In the genomic region with DNA sequence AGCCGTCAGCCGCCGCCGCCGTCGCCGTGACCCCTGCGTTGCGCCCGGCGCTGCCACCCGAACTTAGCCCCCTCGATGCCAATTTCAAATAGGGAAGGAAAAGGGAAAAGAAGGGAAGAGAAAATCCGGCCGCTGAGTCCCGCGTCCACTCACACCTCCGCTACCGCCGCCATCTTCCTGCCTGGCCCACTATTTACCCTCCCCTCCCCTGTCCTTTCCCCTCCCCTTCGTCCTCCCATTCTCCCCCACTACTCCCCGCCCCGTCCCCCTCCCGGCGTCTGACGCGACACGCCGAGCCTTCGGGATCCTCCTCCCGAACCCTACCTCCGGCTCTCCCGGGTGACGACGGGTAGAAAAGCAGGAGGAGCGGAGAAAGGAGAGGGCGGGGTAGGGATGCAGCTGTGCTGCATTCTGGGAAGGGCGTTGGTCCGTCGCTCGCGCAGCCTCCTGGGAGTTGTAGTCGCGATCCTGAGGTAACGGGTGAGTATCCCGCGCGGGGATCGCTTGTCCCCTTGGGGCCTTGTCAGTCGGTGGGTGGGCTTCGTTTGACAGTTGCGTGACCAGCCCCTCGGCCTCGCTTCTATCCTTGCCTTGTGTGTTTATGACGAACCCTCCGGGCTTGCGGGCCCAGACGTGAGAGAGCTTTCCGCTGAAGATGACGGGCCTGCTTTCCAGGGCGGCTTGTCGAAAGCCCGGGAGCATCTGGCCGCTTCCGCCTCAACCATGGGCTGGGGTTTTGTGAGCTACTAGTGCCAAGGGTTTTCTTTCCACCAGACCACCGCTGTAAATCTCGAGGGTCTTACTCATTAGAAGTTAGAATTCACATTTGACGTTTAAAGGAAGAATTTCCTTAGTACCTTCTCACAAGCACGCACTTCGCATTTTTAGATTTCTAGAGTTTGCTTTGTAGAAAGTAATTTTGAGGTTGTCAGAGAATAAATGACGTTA, we compare ENCODE assay signal across 8 cellular contexts. TPM values are rescaled to one million over a fixed set of nuclear protein-coding genes. Genes with fewer than 3 reads are reported as not detected.
A peak's percentile ranks its signal among the peaks of the same experiment; 100 is the strongest.
DNase-seq lines count a peak whose midpoint lies in the region; ATAC-seq and TF ChIP-seq lines count a peak whose summit lies in the region.

A gene with protein sequence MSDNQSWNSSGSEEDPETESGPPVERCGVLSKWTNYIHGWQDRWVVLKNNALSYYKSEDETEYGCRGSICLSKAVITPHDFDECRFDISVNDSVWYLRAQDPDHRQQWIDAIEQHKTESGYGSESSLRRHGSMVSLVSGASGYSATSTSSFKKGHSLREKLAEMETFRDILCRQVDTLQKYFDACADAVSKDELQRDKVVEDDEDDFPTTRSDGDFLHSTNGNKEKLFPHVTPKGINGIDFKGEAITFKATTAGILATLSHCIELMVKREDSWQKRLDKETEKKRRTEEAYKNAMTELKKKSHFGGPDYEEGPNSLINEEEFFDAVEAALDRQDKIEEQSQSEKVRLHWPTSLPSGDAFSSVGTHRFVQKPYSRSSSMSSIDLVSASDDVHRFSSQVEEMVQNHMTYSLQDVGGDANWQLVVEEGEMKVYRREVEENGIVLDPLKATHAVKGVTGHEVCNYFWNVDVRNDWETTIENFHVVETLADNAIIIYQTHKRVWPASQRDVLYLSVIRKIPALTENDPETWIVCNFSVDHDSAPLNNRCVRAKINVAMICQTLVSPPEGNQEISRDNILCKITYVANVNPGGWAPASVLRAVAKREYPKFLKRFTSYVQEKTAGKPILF (minus strand): TSS at position 195 of the 948 bp plus-strand sequence. CDS start 422 bp downstream, outside the sequence.
A gene (plus strand): TSS at position 457 of the 948 bp plus-strand sequence.

- peak within 1 kb of the TSS; percentile 79 for H3K14ac ChIP-seq in trophoblast cell (ENCODE audit: low read length)

- intact Hi-C loops in transverse colon (cut with DNase I; ENCODE audit: low total_unique reads): no loop called here

- TF ChIP-seq POLR2A in transverse colon (IDR thresholded peaks at IDR 0.05): peak; percentile 95

- in situ Hi-C loops in transverse colon (cut with MboI; ENCODE audit: low pct_ligation_motif_present in 1 of 4, low pct_unique_long_range_greater_than_20kb in 1 of 4, low sequenced_read_pairs in 3 of 4): loop anchor here in 1 of 4 donors (25.0 kb wide), 2 partner anchors 274 to 1949 kb away; a partner anchor contains a TSS

- peaks cover 52% of the 10 kb centered on the region for H3K4me1 ChIP-seq in adipocyte (ENCODE audit: control insufficient read depth, insufficient read depth, low read length)
- peaks cover 10% of the 10 kb centered on the region for H3K4me1 ChIP-seq in cardiac muscle cell (ENCODE audit: low read depth)
- peaks cover 0 to 2% of the 10 kb centered on the region in 2 experiments for H3K4me1 ChIP-seq in trophoblast cell (ENCODE audit: control insufficient read depth in 1 of 2, insufficient read depth in 2 of 2, low read length in 2 of 2)
- peaks cover 12 to 49% (median 18%) of the 10 kb centered on the region in 4 donors for H3K4me1 ChIP-seq in transverse colon

- peaks cover 10% of the 10 kb centered on the region for H3K79me2 ChIP-seq in trophoblast cell (ENCODE audit: control insufficient read depth, insufficient read depth, low read length, poor library complexity)

- peak within 1 kb of the TSS; percentile 99 for H3K4me2 ChIP-seq in trophoblast cell (ENCODE audit: low read length)

- TF ChIP-seq CTCF in GM12875 (IDR thresholded peaks at IDR 0.05; ENCODE audit: borderline replicate concordance, insufficient read depth, low read depth, low read length) (no peak), cardiac muscle cell (IDR thresholded peaks at IDR 0.05; ENCODE audit: low read depth, low read length) (no peak), transverse colon (IDR thresholded peaks at IDR 0.05) (no peak)

- peak within 1 kb of the TSS; percentile 68 for H4K91ac ChIP-seq in trophoblast cell (ENCODE audit: low read depth, low read length)

- peak within 1 kb of the TSS; percentile 82 for H4K12ac ChIP-seq in trophoblast cell (ENCODE audit: low read depth, low read length)

- H3K9ac ChIP-seq in adipocyte (ENCODE audit: low read length) (peak within 1 kb of the TSS; percentile 98), trophoblast cell (ENCODE audit: low read length) (peak within 1 kb of the TSS; percentile 90)

- peak within 1 kb of the TSS; percentile 37 for H2BK120ac ChIP-seq in trophoblast cell (ENCODE audit: insufficient read depth, low read length, poor library complexity)

- H2BK5ac ChIP-seq in trophoblast cell (ENCODE audit: low read depth, low read length, poor library complexity): peak within 1 kb of the TSS; percentile 25

- H3K23ac ChIP-seq in trophoblast cell (ENCODE audit: low read length): no peak within 1 kb of the TSS

- H3K27ac ChIP-seq in cardiac muscle cell (peak within 1 kb of the TSS; percentile 83), trophoblast cell (ENCODE audit: low read depth, low read length) (peak within 1 kb of the TSS; percentile 62), transverse colon (peak within 1 kb of the TSS; percentile 90 to 94 (median 94))

- H3K4ac ChIP-seq in trophoblast cell (ENCODE audit: low read depth, low read length): peak within 1 kb of the TSS; percentile 81

- peak; percentile 93 for ATAC-seq in HG02798 (IDR thresholded peaks at IDR 0.05; ENCODE audit: poor library complexity, unreplicated experiment)

- H3K36me3 ChIP-seq in adipocyte (ENCODE audit: control insufficient read depth, insufficient read depth, low read length, severe bottlenecking): no peaks in the 10 kb centered on the region
- H3K36me3 ChIP-seq in cardiac muscle cell: no peaks in the 10 kb centered on the region
- H3K36me3 ChIP-seq in trophoblast cell (ENCODE audit: control insufficient read depth in 1 of 2, insufficient read depth in 2 of 2, low read length in 2 of 2): no peaks in the 10 kb centered on the region
- H3K36me3 ChIP-seq in transverse colon: no peaks in the 10 kb centered on the region

- no peak within 1 kb of the TSS for H2AK5ac ChIP-seq in trophoblast cell (ENCODE audit: low read length)

- peak within 1 kb of the TSS; percentile 82 for H2AFZ ChIP-seq in trophoblast cell (ENCODE audit: insufficient read depth, low read length, poor library complexity)

- H3K4me3 ChIP-seq in GM12875 (ENCODE audit: low read depth, low read length): peak within 1 kb of the TSS; percentile 96
- H3K4me3 ChIP-seq in adipocyte (ENCODE audit: low read length): peak within 1 kb of the TSS; percentile 96
- peak within 1 kb of the TSS; percentile 59 for H3K4me3 ChIP-seq in cardiac muscle cell
- peak within 1 kb of the TSS; percentile 99 for H3K4me3 ChIP-seq in trophoblast cell (ENCODE audit: low read depth, low read length)
- peak within 1 kb of the TSS; percentile 64 to 82 (median 79) for H3K4me3 ChIP-seq in transverse colon

- peak within 1 kb of the TSS; percentile 83 for H3K18ac ChIP-seq in trophoblast cell (ENCODE audit: low read length)

- no peaks in the 10 kb centered on the region for H3K9me3 ChIP-seq in adipocyte (ENCODE audit: control insufficient read depth, low read length)
- H3K9me3 ChIP-seq in cardiac muscle cell (ENCODE audit: low read depth): no peaks in the 10 kb centered on the region
- H3K9me3 ChIP-seq in trophoblast cell (ENCODE audit: insufficient read depth, low read depth, low read length): no peaks in the 10 kb centered on the region
- no peaks in the 10 kb centered on the region for H3K9me3 ChIP-seq in transverse colon

- TF ChIP-seq EP300 in transverse colon (IDR thresholded peaks at IDR 0.05; ENCODE audit: low read depth): no peak

- H2BK12ac ChIP-seq in trophoblast cell (ENCODE audit: low read length): no peak within 1 kb of the TSS

- peaks cover 7% of the 10 kb centered on the region for H3K79me1 ChIP-seq in trophoblast cell (ENCODE audit: low read length)

- peak; percentile 98 for DNase-seq in NCI-H1436 (lab: John Stamatoyannopoulos, UW)
- peak; percentile 88 for DNase-seq in T follicular helper cell (ENCODE audit: low read depth)
- peak; percentile 100 for DNase-seq in adipocyte (ENCODE audit: low read depth)
- peak; percentile 97 to 99 for DNase-seq in cardiac muscle cell (ENCODE audit: low read depth in 1 of 2, low spot score in 1 of 2)
- DNase-seq in trophoblast cell: peak; percentile 95 to 97
- peak; percentile 98 for DNase-seq in transverse colon

- WGBS in trophoblast cell (ENCODE audit: extremely low coverage, insufficient coverage, insufficient read length): no CpG with 5 or more reads among the region's 71 CpGs
- 1 to 7% methylated on average over 3 to 39 of the region's 71 CpGs for WGBS in transverse colon (ENCODE audit: low coverage in 1 of 2), 2 donors

- H3K27me3 ChIP-seq in adipocyte (replicated peaks; ENCODE audit: control insufficient read depth, insufficient read depth, low read length) (no peaks in the 10 kb centered on the region), cardiac muscle cell (no peaks in the 10 kb centered on the region), trophoblast cell (ENCODE audit: insufficient read depth, low read length) (no peaks in the 10 kb centered on the region), transverse colon (no peaks in the 10 kb centered on the region)

- H4K8ac ChIP-seq in trophoblast cell (ENCODE audit: low read depth, low read length): peak within 1 kb of the TSS; percentile 86

RNA-seq across cellular contexts. Expression of the first gene that starts in this region (rescaled TPM):
- 11.1 and 12.8 TPM in 2 replicates for total RNA-seq in cardiac muscle cell
- polyA plus RNA-seq in cardiac muscle cell: 17.5 and 20.9 TPM in 2 replicates
- polyA plus RNA-seq in trophoblast cell (2013): 20.3 and 20.5 TPM in 2 replicates
- total RNA-seq in transverse colon: 10 to 100 TPM; 33.2 to 59.5 (median 39.4) TPM

RNA-seq across cellular contexts. Expression of the second gene that starts in this region (rescaled TPM):
- total RNA-seq in cardiac muscle cell (9.0 and 11.7 TPM in 2 replicates), transverse colon (10 to 100 TPM in 3 of 4 donors, 1 to 10 TPM in 1; 5.4 to 30.2 (median 18.5) TPM)
- 10.0 and 11.4 TPM in 2 replicates for polyA plus RNA-seq in cardiac muscle cell
- 6.5 and 7.2 TPM in 2 replicates for polyA plus RNA-seq in trophoblast cell (2013)

Comparison
In these comparisons a context has a peak if more than half of its experiments do, and no peak if none do; other contexts are left out.
1. Peak in every context shown above with its lines: DNase-seq, ATAC-seq, H3K4me3 ChIP-seq and H3K27ac ChIP-seq.